In the genomic region with DNA sequence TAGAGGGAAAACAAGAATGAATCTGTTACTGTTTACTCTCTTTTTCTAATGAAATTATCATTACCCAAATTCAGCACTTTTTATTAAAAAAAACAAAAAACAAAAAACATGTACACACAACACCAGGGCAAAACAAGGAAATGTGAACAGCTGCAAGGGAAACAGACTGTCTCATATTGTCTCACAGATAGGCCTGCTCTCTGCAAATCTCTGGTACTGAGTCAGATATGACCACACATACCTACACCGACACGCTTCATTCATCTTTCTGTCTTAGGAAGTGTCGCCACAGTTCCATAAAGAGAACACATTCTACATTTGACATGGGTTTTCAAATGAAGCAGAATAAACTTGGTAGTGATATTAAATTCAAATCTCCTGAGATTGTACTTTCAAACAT, we compare ENCODE assay signal across 11 cellular contexts.
DNase-seq lines count a peak whose midpoint lies in the region; ATAC-seq, FAIRE-seq and TF ChIP-seq lines count a peak whose summit lies in the region.
"Had no signal": no experiment of that assay in that cellular context is flagged by ENCODE, and none has a peak within 500 bp of the region (broad histone marks: within the 10 kb centered on the region; RNA-seq: fewer than 3 reads in every experiment).

No MANE protein-coding gene starts in this region.

- FAIRE-seq in small intestine (lab: Jason Lieb, UNC): no peak

- H3K27ac ChIP-seq in small intestine (ENCODE audit: low read depth in 1 of 2, low read length in 1 of 2) (no peak overlapping the region), right atrium auricular region (no peak overlapping the region)
- H3K27ac ChIP-seq: cardiac muscle cell had no signal

- no peaks in the 10 kb centered on the region for H3K27me3 Mint-ChIP-seq in activated CD8-positive, alpha-beta T cell treated with anti-CD3 and anti-CD28 coated beads for 36 hours
- H3K27me3 Mint-ChIP-seq in activated CD8-positive, alpha-beta T cell treated with anti-CD3 and anti-CD28 coated beads, Interleukin-2, amount 10 ng/mL, durations not matched to agents 7 days and 5 days (ENCODE audit: low read depth): no peaks in the 10 kb centered on the region
- H3K27me3 Mint-ChIP-seq in type B pancreatic cell: no peaks in the 10 kb centered on the region

- H3K4me1 Mint-ChIP-seq in activated CD8-positive, alpha-beta T cell treated with anti-CD3 and anti-CD28 coated beads for 36 hours (ENCODE audit: low read depth): peaks cover 14% of the 10 kb centered on the region
- H3K4me1 Mint-ChIP-seq in activated CD8-positive, alpha-beta T cell treated with anti-CD3 and anti-CD28 coated beads, Interleukin-2, amount 10 ng/mL, durations not matched to agents 7 days and 5 days (ENCODE audit: low read depth): peaks cover 9% of the 10 kb centered on the region
- H3K4me1 Mint-ChIP-seq in type B pancreatic cell (ENCODE audit: unreplicated experiment): no peaks in the 10 kb centered on the region

- WGBS in small intestine, 3 donors: 75 to 79% (median 77%) methylated on average over 3 of the region's 3 CpGs

- no peaks in the 10 kb centered on the region for H3K27me3 ChIP-seq in small intestine (ENCODE audit: control insufficient read depth in 2 of 2, insufficient read depth in 2 of 2, low read length in 2 of 2)
- no peaks in the 10 kb centered on the region for H3K27me3 ChIP-seq in right atrium auricular region
- H3K27me3 ChIP-seq: cardiac muscle cell had no signal

- TF ChIP-seq CTCF in activated CD8-positive, alpha-beta T cell treated with anti-CD3 and anti-CD28 coated beads for 36 hours (IDR thresholded peaks at IDR 0.05): no peak
- no peak for TF ChIP-seq CTCF in type B pancreatic cell (conservative IDR thresholded peaks at IDR 0.05)
- TF ChIP-seq CTCF in right atrium auricular region (IDR thresholded peaks at IDR 0.05): no peak

- H3K9me3 Mint-ChIP-seq in activated CD8-positive, alpha-beta T cell treated with anti-CD3 and anti-CD28 coated beads for 36 hours: no peaks in the 10 kb centered on the region
- H3K9me3 Mint-ChIP-seq in activated CD8-positive, alpha-beta T cell treated with anti-CD3 and anti-CD28 coated beads, Interleukin-2, amount 10 ng/mL, durations not matched to agents 7 days and 5 days (ENCODE audit: insufficient read depth): no peaks in the 10 kb centered on the region
- no peaks in the 10 kb centered on the region for H3K9me3 Mint-ChIP-seq in type B pancreatic cell

- no peaks in the 10 kb centered on the region for H3K36me3 ChIP-seq in small intestine (ENCODE audit: control insufficient read depth in 2 of 2, insufficient read depth in 2 of 2, low read length in 2 of 2)
- no peaks in the 10 kb centered on the region for H3K36me3 ChIP-seq in right atrium auricular region

- H3K4me3 ChIP-seq in small intestine (ENCODE audit: low read depth in 1 of 2, low read length in 2 of 2) (no peak overlapping the region), right atrium auricular region (no peak overlapping the region)
- H3K4me3 ChIP-seq: cardiac muscle cell had no signal

- H3K4me1 ChIP-seq in small intestine (ENCODE audit: control insufficient read depth in 2 of 2, insufficient read depth in 1 of 2, low read depth in 1 of 2, low read length in 1 of 2): no peaks in the 10 kb centered on the region
- peaks cover 0 to 2% of the 10 kb centered on the region in 2 donors for H3K4me1 ChIP-seq in right atrium auricular region

- ATAC-seq in activated CD8-positive, alpha-beta T cell treated with anti-CD3 and anti-CD28 coated beads for 36 hours: peak; percentile 73
- no peak for ATAC-seq in activated CD8-positive, alpha-beta T cell treated with anti-CD3 and anti-CD28 coated beads, Interleukin-2, amount 10 ng/mL, durations not matched to agents 7 days and 5 days
- peak; percentile 92 for ATAC-seq in HG02763 (IDR thresholded peaks at IDR 0.05; ENCODE audit: unreplicated experiment)
- ATAC-seq: right cardiac atrium had no signal

- DNase-seq in activated CD8-positive, alpha-beta T cell treated with anti-CD3 and anti-CD28 coated beads for 36 hours: peak; percentile 6
- DNase-seq in activated CD8-positive, alpha-beta T cell treated with anti-CD3 and anti-CD28 coated beads, Interleukin-2, amount 10 ng/mL, durations not matched to agents 7 days and 5 days: no peak
- DNase-seq in NAMALWA (ENCODE audit: low spot score): peak; percentile 30
- DNase-seq in small intestine: peak; percentile 3
- no peak for DNase-seq in type B pancreatic cell (ENCODE audit: extremely low spot score, unreplicated experiment)
- no peak for DNase-seq in right atrium auricular region (ENCODE audit: low spot score)
- DNase-seq in NCI-H2196 treated with DMSO at 0.1 percent for 48 hours (lab: John Stamatoyannopoulos, UW; ENCODE audit: unreplicated experiment): no peak
- DNase-seq: NCI-H526, right cardiac atrium had no signal

- H3K9me3 ChIP-seq in small intestine (ENCODE audit: control insufficient read depth, low read depth): no peaks in the 10 kb centered on the region
- no peaks in the 10 kb centered on the region for H3K9me3 ChIP-seq in right atrium auricular region

- peaks cover 4% of the 10 kb centered on the region for H3K36me3 Mint-ChIP-seq in activated CD8-positive, alpha-beta T cell treated with anti-CD3 and anti-CD28 coated beads for 36 hours (ENCODE audit: low read depth)
- peaks cover 6% of the 10 kb centered on the region for H3K36me3 Mint-ChIP-seq in activated CD8-positive, alpha-beta T cell treated with anti-CD3 and anti-CD28 coated beads, Interleukin-2, amount 10 ng/mL, durations not matched to agents 7 days and 5 days (ENCODE audit: low read depth)
- peaks cover 4% of the 10 kb centered on the region for H3K36me3 Mint-ChIP-seq in type B pancreatic cell

- no peak overlapping the region for H3K27ac Mint-ChIP-seq in activated CD8-positive, alpha-beta T cell treated with anti-CD3 and anti-CD28 coated beads for 36 hours
- no peak overlapping the region for H3K27ac Mint-ChIP-seq in activated CD8-positive, alpha-beta T cell treated with anti-CD3 and anti-CD28 coated beads, Interleukin-2, amount 10 ng/mL, durations not matched to agents 7 days and 5 days
- H3K27ac Mint-ChIP-seq in type B pancreatic cell: no peak overlapping the region

- POLR2A ChIA-PET in activated CD8-positive, alpha-beta T cell treated with anti-CD3 and anti-CD28 coated beads for 36 hours (lab: Charles Lee): no interaction called here
- POLR2A ChIA-PET in activated CD8-positive, alpha-beta T cell treated with anti-CD3 and anti-CD28 coated beads, Interleukin-2, amount 10 ng/mL, durations not matched to agents 7 days and 5 days (lab: Charles Lee): no interaction called here

- no peak overlapping the region for H3K4me3 Mint-ChIP-seq in activated CD8-positive, alpha-beta T cell treated with anti-CD3 and anti-CD28 coated beads for 36 hours
- no peak overlapping the region for H3K4me3 Mint-ChIP-seq in activated CD8-positive, alpha-beta T cell treated with anti-CD3 and anti-CD28 coated beads, Interleukin-2, amount 10 ng/mL, durations not matched to agents 7 days and 5 days
- no peak overlapping the region for H3K4me3 Mint-ChIP-seq in type B pancreatic cell

- CTCF ChIA-PET in activated CD8-positive, alpha-beta T cell treated with anti-CD3 and anti-CD28 coated beads for 36 hours (lab: Charles Lee): no interaction called here
- CTCF ChIA-PET in activated CD8-positive, alpha-beta T cell treated with anti-CD3 and anti-CD28 coated beads, Interleukin-2, amount 10 ng/mL, durations not matched to agents 7 days and 5 days (lab: Charles Lee): no interaction called here

- intact Hi-C loops in activated CD8-positive, alpha-beta T cell treated with anti-CD3 and anti-CD28 coated beads for 36 hours (cut with micrococcal nuclease): no loop called here

Comparison
In these comparisons a context has a peak if more than half of its experiments do, and no peak if none do; other contexts are left out.
1. DNase-seq: peak in activated CD8-positive, alpha-beta T cell treated with anti-CD3 and anti-CD28 coated beads for 36 hours (single experiment), NAMALWA (single experiment) and small intestine (single experiment); none in activated CD8-positive, alpha-beta T cell treated with anti-CD3 and anti-CD28 coated beads, Interleukin-2, amount 10 ng/mL, durations not matched to agents 7 days and 5 days (single experiment), type B pancreatic cell (single experiment), right atrium auricular region (single experiment) and NCI-H2196 treated with DMSO at 0.1 percent for 48 hours (single experiment).